1 cellular context compared by ENCODE assay signal in the genomic region with DNA sequence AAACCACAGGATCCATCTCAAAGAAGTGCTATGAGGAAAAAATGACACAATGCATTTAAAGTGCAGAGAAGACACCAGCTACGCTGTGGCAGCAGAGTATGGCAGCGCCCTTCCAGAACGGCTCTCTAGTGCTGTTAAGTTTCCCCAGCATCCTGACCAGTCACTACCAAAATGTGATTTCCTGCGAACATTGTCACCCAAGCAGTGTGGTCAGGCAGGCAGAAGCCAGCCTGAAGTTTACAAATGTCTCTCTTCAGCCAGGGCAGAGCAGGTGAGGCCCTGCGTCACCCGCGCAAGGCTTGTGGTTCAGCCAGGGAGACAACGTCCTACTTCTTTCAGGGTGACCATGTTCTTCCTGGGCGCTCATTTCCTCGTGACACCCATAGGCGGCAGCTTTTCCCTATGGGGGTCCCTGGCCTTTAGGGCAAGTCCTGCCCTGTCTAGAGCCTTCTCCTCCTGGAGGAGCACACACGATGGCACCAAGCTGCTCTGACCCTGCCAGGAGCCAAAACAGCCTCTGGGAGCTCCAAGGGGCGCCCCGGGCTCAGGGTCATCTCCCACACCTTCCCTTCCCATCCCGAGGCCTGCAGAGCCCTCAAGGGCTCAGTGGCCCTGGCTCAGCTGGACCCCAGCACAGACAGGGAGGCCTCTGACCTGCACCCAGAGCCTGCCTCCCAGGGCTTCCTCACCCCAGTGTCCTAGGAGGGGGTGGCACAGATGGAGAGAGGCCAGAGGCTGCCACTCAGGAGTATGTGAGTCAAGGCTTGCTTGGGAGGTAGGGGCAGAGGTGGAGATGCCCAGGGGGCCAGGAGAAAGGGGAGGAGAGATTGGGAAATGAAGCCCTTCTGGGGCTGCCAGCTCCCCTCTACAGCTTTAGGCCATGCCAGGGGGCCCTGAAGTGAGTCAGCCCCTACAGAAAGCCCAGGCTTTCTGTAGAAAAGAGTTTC.
A peak's percentile ranks its signal among the peaks of the same experiment; 100 is the strongest.
TF ChIP-seq lines count a peak whose summit lies in the region.

No MANE protein-coding gene starts in this region.

TF ChIP-seq in HepG2, 621 proteins besides CTCF, POLR2A, EP300 and RAD21 (continued from another document and continues in another):
- TF ChIP-seq, protein P1, sequence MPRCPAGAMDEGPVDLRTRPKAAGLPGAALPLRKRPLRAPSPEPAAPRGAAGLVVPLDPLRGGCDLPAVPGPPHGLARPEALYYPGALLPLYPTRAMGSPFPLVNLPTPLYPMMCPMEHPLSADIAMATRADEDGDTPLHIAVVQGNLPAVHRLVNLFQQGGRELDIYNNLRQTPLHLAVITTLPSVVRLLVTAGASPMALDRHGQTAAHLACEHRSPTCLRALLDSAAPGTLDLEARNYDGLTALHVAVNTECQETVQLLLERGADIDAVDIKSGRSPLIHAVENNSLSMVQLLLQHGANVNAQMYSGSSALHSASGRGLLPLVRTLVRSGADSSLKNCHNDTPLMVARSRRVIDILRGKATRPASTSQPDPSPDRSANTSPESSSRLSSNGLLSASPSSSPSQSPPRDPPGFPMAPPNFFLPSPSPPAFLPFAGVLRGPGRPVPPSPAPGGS (CRISPR knock-in tag; IDR thresholded peaks at IDR 0.05) = no peak; the same call in 1 of the 2 replicates
- TF ChIP-seq, protein P2, sequence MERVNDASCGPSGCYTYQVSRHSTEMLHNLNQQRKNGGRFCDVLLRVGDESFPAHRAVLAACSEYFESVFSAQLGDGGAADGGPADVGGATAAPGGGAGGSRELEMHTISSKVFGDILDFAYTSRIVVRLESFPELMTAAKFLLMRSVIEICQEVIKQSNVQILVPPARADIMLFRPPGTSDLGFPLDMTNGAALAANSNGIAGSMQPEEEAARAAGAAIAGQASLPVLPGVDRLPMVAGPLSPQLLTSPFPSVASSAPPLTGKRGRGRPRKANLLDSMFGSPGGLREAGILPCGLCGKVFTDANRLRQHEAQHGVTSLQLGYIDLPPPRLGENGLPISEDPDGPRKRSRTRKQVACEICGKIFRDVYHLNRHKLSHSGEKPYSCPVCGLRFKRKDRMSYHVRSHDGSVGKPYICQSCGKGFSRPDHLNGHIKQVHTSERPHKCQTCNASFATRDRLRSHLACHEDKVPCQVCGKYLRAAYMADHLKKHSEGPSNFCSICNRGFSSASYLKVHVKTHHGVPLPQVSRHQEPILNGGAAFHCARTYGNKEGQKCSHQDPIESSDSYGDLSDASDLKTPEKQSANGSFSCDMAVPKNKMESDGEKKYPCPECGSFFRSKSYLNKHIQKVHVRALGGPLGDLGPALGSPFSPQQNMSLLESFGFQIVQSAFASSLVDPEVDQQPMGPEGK (CRISPR knock-in tag; IDR thresholded peaks at IDR 0.05) = peak; percentile 61
- TF ChIP-seq NPAS2 (CRISPR knock-in tag; IDR thresholded peaks at IDR 0.05; ENCODE audit: borderline replicate concordance) (no peak), ZNF615 (CRISPR knock-in tag; IDR thresholded peaks at IDR 0.05; ENCODE audit: borderline replicate concordance) (no peak), ZNF607 (CRISPR knock-in tag; IDR thresholded peaks at IDR 0.05; ENCODE audit: borderline replicate concordance) (no peak), ZNF33B (CRISPR knock-in tag; IDR thresholded peaks at IDR 0.05) (no peak), NCOA1 (CRISPR knock-in tag; IDR thresholded peaks at IDR 0.05) (no peak), ZNF660 (CRISPR knock-in tag; IDR thresholded peaks at IDR 0.05; ENCODE audit: borderline replicate concordance, low read depth) (no peak), ATF1 (CRISPR knock-in tag; IDR thresholded peaks at IDR 0.05) (no peak), JARID2 (CRISPR knock-in tag; IDR thresholded peaks at IDR 0.05; ENCODE audit: insufficient replicate concordance) (peak; percentile 42), ZNF552 (CRISPR knock-in tag; IDR thresholded peaks at IDR 0.05; ENCODE audit: borderline replicate concordance) (no peak), ZNF124 (CRISPR knock-in tag; IDR thresholded peaks at IDR 0.05) (peak; percentile 59; the same call in 1 of the 2 replicates), ZFP1 (CRISPR knock-in tag; IDR thresholded peaks at IDR 0.05) (no peak), TSC22D2 (CRISPR knock-in tag; IDR thresholded peaks at IDR 0.05; ENCODE audit: borderline replicate concordance) (no peak), HDAC2 (CRISPR knock-in tag; IDR thresholded peaks at IDR 0.05) (peak; percentile 69; the same call in 1 of the 2 replicates), THYN1 (CRISPR knock-in tag; IDR thresholded peaks at IDR 0.05; ENCODE audit: borderline replicate concordance, low read depth) (no peak), ZNF549 (CRISPR knock-in tag; IDR thresholded peaks at IDR 0.05) (no peak), AKAP8 (CRISPR knock-in tag; IDR thresholded peaks at IDR 0.05) (no peak), SP1 (IDR thresholded peaks at IDR 0.05) (no peak), SP1 (CRISPR knock-in tag; IDR thresholded peaks at IDR 0.05) (no peak), ZMAT3 (CRISPR knock-in tag; conservative IDR thresholded peaks at IDR 0.05) (no peak), RXRB (CRISPR knock-in tag; IDR thresholded peaks at IDR 0.05; ENCODE audit: borderline replicate concordance) (peak; percentile 74; the same call in 1 of the 2 replicates), LCORL (IDR thresholded peaks at IDR 0.05) (no peak), LCORL (CRISPR knock-in tag; IDR thresholded peaks at IDR 0.05) (no peak), TBL1XR1 (IDR thresholded peaks at IDR 0.05; ENCODE audit: borderline replicate concordance, low read length, partially characterized antibody) (no peak), SAFB2 (CRISPR knock-in tag; IDR thresholded peaks at IDR 0.05; ENCODE audit: borderline replicate concordance, low read depth) (peak; percentile 57; the same call in 1 of the 2 replicates)
- TF ChIP-seq, protein P3, sequence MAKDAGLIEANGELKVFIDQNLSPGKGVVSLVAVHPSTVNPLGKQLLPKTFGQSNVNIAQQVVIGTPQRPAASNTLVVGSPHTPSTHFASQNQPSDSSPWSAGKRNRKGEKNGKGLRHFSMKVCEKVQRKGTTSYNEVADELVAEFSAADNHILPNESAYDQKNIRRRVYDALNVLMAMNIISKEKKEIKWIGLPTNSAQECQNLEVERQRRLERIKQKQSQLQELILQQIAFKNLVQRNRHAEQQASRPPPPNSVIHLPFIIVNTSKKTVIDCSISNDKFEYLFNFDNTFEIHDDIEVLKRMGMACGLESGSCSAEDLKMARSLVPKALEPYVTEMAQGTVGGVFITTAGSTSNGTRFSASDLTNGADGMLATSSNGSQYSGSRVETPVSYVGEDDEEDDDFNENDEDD (CRISPR knock-in tag; IDR thresholded peaks at IDR 0.05; ENCODE audit: borderline replicate concordance) = peak; percentile 63; the same call in 1 of the 2 replicates
- TF ChIP-seq, protein P4, sequence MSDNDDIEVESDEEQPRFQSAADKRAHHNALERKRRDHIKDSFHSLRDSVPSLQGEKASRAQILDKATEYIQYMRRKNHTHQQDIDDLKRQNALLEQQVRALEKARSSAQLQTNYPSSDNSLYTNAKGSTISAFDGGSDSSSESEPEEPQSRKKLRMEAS (IDR thresholded peaks at IDR 0.05) = no peak
- TF ChIP-seq, protein P5, sequence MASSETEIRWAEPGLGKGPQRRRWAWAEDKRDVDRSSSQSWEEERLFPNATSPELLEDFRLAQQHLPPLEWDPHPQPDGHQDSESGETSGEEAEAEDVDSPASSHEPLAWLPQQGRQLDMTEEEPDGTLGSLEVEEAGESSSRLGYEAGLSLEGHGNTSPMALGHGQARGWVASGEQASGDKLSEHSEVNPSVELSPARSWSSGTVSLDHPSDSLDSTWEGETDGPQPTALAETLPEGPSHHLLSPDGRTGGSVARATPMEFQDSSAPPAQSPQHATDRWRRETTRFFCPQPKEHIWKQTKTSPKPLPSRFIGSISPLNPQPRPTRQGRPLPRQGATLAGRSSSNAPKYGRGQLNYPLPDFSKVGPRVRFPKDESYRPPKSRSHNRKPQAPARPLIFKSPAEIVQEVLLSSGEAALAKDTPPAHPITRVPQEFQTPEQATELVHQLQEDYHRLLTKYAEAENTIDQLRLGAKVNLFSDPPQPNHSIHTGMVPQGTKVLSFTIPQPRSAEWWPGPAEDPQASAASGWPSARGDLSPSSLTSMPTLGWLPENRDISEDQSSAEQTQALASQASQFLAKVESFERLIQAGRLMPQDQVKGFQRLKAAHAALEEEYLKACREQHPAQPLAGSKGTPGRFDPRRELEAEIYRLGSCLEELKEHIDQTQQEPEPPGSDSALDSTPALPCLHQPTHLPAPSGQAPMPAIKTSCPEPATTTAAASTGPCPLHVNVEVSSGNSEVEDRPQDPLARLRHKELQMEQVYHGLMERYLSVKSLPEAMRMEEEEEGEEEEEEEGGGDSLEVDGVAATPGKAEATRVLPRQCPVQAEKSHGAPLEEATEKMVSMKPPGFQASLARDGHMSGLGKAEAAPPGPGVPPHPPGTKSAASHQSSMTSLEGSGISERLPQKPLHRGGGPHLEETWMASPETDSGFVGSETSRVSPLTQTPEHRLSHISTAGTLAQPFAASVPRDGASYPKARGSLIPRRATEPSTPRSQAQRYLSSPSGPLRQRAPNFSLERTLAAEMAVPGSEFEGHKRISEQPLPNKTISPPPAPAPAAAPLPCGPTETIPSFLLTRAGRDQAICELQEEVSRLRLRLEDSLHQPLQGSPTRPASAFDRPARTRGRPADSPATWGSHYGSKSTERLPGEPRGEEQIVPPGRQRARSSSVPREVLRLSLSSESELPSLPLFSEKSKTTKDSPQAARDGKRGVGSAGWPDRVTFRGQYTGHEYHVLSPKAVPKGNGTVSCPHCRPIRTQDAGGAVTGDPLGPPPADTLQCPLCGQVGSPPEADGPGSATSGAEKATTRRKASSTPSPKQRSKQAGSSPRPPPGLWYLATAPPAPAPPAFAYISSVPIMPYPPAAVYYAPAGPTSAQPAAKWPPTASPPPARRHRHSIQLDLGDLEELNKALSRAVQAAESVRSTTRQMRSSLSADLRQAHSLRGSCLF (CRISPR knock-in tag; IDR thresholded peaks at IDR 0.05; ENCODE audit: borderline replicate concordance) = no peak; the same call in 1 of the 2 replicates
- TF ChIP-seq, protein P6, sequence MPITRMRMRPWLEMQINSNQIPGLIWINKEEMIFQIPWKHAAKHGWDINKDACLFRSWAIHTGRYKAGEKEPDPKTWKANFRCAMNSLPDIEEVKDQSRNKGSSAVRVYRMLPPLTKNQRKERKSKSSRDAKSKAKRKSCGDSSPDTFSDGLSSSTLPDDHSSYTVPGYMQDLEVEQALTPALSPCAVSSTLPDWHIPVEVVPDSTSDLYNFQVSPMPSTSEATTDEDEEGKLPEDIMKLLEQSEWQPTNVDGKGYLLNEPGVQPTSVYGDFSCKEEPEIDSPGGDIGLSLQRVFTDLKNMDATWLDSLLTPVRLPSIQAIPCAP (CRISPR knock-in tag; IDR thresholded peaks at IDR 0.05; ENCODE audit: low read depth) = no peak
- TF ChIP-seq, protein P7, sequence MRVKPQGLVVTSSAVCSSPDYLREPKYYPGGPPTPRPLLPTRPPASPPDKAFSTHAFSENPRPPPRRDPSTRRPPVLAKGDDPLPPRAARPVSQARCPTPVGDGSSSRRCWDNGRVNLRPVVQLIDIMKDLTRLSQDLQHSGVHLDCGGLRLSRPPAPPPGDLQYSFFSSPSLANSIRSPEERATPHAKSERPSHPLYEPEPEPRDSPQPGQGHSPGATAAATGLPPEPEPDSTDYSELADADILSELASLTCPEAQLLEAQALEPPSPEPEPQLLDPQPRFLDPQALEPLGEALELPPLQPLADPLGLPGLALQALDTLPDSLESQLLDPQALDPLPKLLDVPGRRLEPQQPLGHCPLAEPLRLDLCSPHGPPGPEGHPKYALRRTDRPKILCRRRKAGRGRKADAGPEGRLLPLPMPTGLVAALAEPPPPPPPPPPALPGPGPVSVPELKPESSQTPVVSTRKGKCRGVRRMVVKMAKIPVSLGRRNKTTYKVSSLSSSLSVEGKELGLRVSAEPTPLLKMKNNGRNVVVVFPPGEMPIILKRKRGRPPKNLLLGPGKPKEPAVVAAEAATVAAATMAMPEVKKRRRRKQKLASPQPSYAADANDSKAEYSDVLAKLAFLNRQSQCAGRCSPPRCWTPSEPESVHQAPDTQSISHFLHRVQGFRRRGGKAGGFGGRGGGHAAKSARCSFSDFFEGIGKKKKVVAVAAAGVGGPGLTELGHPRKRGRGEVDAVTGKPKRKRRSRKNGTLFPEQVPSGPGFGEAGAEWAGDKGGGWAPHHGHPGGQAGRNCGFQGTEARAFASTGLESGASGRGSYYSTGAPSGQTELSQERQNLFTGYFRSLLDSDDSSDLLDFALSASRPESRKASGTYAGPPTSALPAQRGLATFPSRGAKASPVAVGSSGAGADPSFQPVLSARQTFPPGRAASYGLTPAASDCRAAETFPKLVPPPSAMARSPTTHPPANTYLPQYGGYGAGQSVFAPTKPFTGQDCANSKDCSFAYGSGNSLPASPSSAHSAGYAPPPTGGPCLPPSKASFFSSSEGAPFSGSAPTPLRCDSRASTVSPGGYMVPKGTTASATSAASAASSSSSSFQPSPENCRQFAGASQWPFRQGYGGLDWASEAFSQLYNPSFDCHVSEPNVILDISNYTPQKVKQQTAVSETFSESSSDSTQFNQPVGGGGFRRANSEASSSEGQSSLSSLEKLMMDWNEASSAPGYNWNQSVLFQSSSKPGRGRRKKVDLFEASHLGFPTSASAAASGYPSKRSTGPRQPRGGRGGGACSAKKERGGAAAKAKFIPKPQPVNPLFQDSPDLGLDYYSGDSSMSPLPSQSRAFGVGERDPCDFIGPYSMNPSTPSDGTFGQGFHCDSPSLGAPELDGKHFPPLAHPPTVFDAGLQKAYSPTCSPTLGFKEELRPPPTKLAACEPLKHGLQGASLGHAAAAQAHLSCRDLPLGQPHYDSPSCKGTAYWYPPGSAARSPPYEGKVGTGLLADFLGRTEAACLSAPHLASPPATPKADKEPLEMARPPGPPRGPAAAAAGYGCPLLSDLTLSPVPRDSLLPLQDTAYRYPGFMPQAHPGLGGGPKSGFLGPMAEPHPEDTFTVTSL (CRISPR knock-in tag; IDR thresholded peaks at IDR 0.05; ENCODE audit: borderline replicate concordance) = no peak
- TF ChIP-seq, protein P8, sequence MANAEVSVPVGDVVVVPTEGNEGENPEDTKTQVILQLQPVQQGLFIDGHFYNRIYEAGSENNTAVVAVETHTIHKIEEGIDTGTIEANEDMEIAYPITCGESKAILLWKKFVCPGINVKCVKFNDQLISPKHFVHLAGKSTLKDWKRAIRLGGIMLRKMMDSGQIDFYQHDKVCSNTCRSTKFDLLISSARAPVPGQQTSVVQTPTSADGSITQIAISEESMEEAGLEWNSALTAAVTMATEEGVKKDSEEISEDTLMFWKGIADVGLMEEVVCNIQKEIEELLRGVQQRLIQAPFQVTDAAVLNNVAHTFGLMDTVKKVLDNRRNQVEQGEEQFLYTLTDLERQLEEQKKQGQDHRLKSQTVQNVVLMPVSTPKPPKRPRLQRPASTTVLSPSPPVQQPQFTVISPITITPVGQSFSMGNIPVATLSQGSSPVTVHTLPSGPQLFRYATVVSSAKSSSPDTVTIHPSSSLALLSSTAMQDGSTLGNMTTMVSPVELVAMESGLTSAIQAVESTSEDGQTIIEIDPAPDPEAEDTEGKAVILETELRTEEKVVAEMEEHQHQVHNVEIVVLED (CRISPR knock-in tag; IDR thresholded peaks at IDR 0.05; ENCODE audit: borderline replicate concordance) = no peak
- TF ChIP-seq, protein P9, sequence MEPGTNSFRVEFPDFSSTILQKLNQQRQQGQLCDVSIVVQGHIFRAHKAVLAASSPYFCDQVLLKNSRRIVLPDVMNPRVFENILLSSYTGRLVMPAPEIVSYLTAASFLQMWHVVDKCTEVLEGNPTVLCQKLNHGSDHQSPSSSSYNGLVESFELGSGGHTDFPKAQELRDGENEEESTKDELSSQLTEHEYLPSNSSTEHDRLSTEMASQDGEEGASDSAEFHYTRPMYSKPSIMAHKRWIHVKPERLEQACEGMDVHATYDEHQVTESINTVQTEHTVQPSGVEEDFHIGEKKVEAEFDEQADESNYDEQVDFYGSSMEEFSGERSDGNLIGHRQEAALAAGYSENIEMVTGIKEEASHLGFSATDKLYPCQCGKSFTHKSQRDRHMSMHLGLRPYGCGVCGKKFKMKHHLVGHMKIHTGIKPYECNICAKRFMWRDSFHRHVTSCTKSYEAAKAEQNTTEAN (CRISPR knock-in tag; conservative IDR thresholded peaks at IDR 0.05) = no peak
